Comparison of ENCODE assay signal across 1 cellular context in genomic region chr12:100388382-100388781, GRCh38.
TF ChIP-seq lines count a peak whose summit lies in the region.

No MANE protein-coding gene starts in this region.

TF ChIP-seq in HepG2, 621 proteins besides CTCF, POLR2A, EP300 and RAD21 (continued from another document and continues in another):
- TF ChIP-seq ZNF562 (CRISPR knock-in tag; IDR thresholded peaks at IDR 0.05; ENCODE audit: borderline replicate concordance) (no peak), NR2F6 (IDR thresholded peaks at IDR 0.05) (no peak), NR2F6 (CRISPR knock-in tag; IDR thresholded peaks at IDR 0.05) (no peak), ZSCAN12 (CRISPR knock-in tag; IDR thresholded peaks at IDR 0.05) (no peak), MYC (CRISPR knock-in tag; IDR thresholded peaks at IDR 0.05; ENCODE audit: borderline replicate concordance) (no peak), ZMYM2 (CRISPR knock-in tag; IDR thresholded peaks at IDR 0.05) (0 out of 2 replicates have a peak, but pooled peaks have one; percentile 58), FOXA3 (CRISPR knock-in tag; IDR thresholded peaks at IDR 0.05) (peak; percentile 69), ZNF576 (CRISPR knock-in tag; IDR thresholded peaks at IDR 0.05) (no peak), ZFP37 (CRISPR knock-in tag; IDR thresholded peaks at IDR 0.05; ENCODE audit: borderline replicate concordance) (no peak), NR2C2 (CRISPR knock-in tag; IDR thresholded peaks at IDR 0.05; ENCODE audit: borderline replicate concordance) (no peak), FOXP1 (IDR thresholded peaks at IDR 0.05) (no peak), FOXP1 (CRISPR knock-in tag; IDR thresholded peaks at IDR 0.05) (peak; percentile 17; the same call in 1 of the 2 replicates), AKNA (CRISPR knock-in tag; IDR thresholded peaks at IDR 0.05; ENCODE audit: borderline replicate concordance) (no peak), NFAT5 (CRISPR knock-in tag; IDR thresholded peaks at IDR 0.05) (no peak), RARA (CRISPR knock-in tag; IDR thresholded peaks at IDR 0.05) (peak; percentile 17; the same call in 1 of the 2 replicates), ZNF670 (CRISPR knock-in tag; IDR thresholded peaks at IDR 0.05; ENCODE audit: borderline replicate concordance) (no peak), REXO4 (CRISPR knock-in tag; IDR thresholded peaks at IDR 0.05; ENCODE audit: borderline replicate concordance) (no peak), ZNF839 (CRISPR knock-in tag; IDR thresholded peaks at IDR 0.05; ENCODE audit: borderline replicate concordance) (no peak), ELF1 (CRISPR knock-in tag; IDR thresholded peaks at IDR 0.05) (0 out of 2 replicates have a peak, but pooled peaks have one; percentile 26), ZFP62 (CRISPR knock-in tag; IDR thresholded peaks at IDR 0.05) (no peak), YY1 (IDR thresholded peaks at IDR 0.05; ENCODE audit: insufficient read depth, insufficient replicate concordance, low read depth, low read length) (no peak), RFXAP (CRISPR knock-in tag; IDR thresholded peaks at IDR 0.05; ENCODE audit: borderline replicate concordance) (no peak), ARID3A (IDR thresholded peaks at IDR 0.05; ENCODE audit: low read depth, low read length) (no peak), SMARCE1 (IDR thresholded peaks at IDR 0.05; ENCODE audit: borderline replicate concordance) (no peak), HOXD1 (CRISPR knock-in tag; IDR thresholded peaks at IDR 0.05) (no peak), MIXL1 (CRISPR knock-in tag; IDR thresholded peaks at IDR 0.05) (0 out of 2 replicates have a peak, but pooled peaks have one; percentile 34), PAXIP1 (CRISPR knock-in tag; conservative IDR thresholded peaks at IDR 0.05) (peak; percentile 49), SP2 (CRISPR knock-in tag; IDR thresholded peaks at IDR 0.05) (no peak), ZNF263 (CRISPR knock-in tag; IDR thresholded peaks at IDR 0.05) (no peak), ZNF597 (CRISPR knock-in tag; IDR thresholded peaks at IDR 0.05) (no peak), ETV5 (CRISPR knock-in tag; IDR thresholded peaks at IDR 0.05; ENCODE audit: borderline replicate concordance) (peak; percentile 37; the same call in 1 of the 2 replicates), SOX6 (IDR thresholded peaks at IDR 0.05) (no peak), SOX6 (CRISPR knock-in tag; IDR thresholded peaks at IDR 0.05) (peak; percentile 25; the same call in 1 of the 2 replicates), CEBPG (CRISPR knock-in tag; IDR thresholded peaks at IDR 0.05) (peak; percentile 17; the same call in 1 of the 2 replicates), CHCHD3 (CRISPR knock-in tag; IDR thresholded peaks at IDR 0.05) (no peak), HNF4A (CRISPR knock-in tag; IDR thresholded peaks at IDR 0.05) (peak; percentile 62; the same call in 1 of the 2 replicates), REST (IDR thresholded peaks at IDR 0.05; ENCODE audit: borderline replicate concordance in 1 of 2, low read depth in 1 of 2, low read length in 2 of 2) (peak in 1 of 2 experiments; percentile 48; a peak in 1 of 4 replicates), ZNF616 (CRISPR knock-in tag; IDR thresholded peaks at IDR 0.05; ENCODE audit: low read depth) (no peak), PRMT3 (CRISPR knock-in tag; IDR thresholded peaks at IDR 0.05; ENCODE audit: borderline replicate concordance, low read depth) (no peak), ZNF644 (CRISPR knock-in tag; IDR thresholded peaks at IDR 0.05; ENCODE audit: low read depth) (peak; percentile 64), FOXA1 (IDR thresholded peaks at IDR 0.05) (no peak), FOXA1 (CRISPR knock-in tag; IDR thresholded peaks at IDR 0.05) (peak; percentile 72; the same call in 1 of the 2 replicates)
